In the genomic region with DNA sequence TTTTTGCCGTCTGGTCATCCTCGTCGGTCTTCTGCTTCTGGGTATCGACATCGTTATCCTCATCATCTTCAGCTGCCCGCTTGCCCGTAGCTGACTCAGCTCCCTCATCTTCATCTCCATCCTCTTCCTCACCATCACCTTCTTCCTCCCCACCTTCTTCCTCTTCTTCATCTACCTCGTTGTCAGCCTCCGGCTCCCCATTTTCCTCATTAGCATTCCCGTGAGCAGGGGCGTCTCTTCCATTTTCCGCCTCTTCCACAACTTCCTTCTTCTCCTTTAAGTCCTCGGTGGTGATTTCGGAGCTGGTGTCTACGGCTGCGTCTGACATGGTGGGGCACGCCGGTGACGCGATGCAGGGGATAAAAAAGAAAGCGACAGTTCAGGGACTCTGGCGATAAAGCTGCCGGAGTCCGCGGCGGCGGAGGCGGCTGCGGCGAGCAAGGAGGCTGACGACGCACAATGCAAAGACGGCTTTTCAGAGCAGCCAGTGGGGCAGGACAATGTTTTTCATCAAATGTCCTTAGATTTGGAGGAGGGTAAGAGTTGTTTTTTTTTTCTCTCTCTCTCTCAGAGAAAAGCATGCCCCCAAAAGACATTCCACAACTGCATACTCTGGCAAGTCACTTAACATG, we compare ENCODE assay signal across 11 cellular contexts. TPM values are rescaled to one million over a fixed set of nuclear protein-coding genes. Genes with fewer than 3 reads are reported as not detected.
DNase-seq lines count a peak whose midpoint lies in the region; ATAC-seq and TF ChIP-seq lines count a peak whose summit lies in the region.
"Not testable (repeated sequence)": the region's sequence is repeated elsewhere in the genome, so short reads cannot be mapped to it uniquely, and the experiment has no call there.
"Had no signal": no experiment of that assay in that cellular context is flagged by ENCODE, and none has a peak within 500 bp of the region (broad histone marks: within the 10 kb centered on the region; RNA-seq: fewer than 3 reads in every experiment).

No MANE protein-coding gene starts in this region.

- in situ Hi-C loops in Panc1 (cut with HindIII; ENCODE audit: low pct_unique_long_range_greater_than_20kb, low sequenced_read_pairs) = not testable (repeated sequence)

- H3K79me2 ChIP-seq in fibroblast of lung (ENCODE audit: control insufficient read depth, insufficient read depth, low read length) = not testable (repeated sequence)

- POLR2A ChIA-PET in CD8-positive, alpha-beta T cell (lab: Charles Lee) = interaction anchor here (0.6 kb wide), 1 partner anchor 330 kb away, joined by 3 read pairs; no protein-coding TSS in a partner anchor
- POLR2A ChIA-PET in Panc1 (lab: Charles Lee) = not testable (repeated sequence)

- not testable (repeated sequence) for H2AFZ ChIP-seq in fibroblast of lung (ENCODE audit: low read length)

- TF ChIP-seq CTCF in CD8-positive, alpha-beta T cell (IDR thresholded peaks at IDR 0.05); Panc1 (IDR thresholded peaks at IDR 0.05); fibroblast of lung (conservative IDR thresholded peaks at IDR 0.05 in 1 of 2, IDR thresholded peaks at IDR 0.05 in 1 of 2; ENCODE audit: low read depth in 1 of 2, low read length in 2 of 2); stomach (IDR thresholded peaks at IDR 0.05): not testable (repeated sequence)

- TF ChIP-seq EP300 in stomach (IDR thresholded peaks at IDR 0.05) = not testable (repeated sequence)

- H3K4me1 ChIP-seq in CD8-positive, alpha-beta T cell (ENCODE audit: insufficient read depth, low read length); Panc1 (ENCODE audit: control insufficient read depth, insufficient read depth, low read length); fibroblast of lung (ENCODE audit: control insufficient read depth, extremely low read depth, insufficient read depth, low read length); stomach: not testable (repeated sequence)

- not testable (repeated sequence) for BruUV-seq in Panc1 (replicated peaks; lab: Mats Ljungman, UMichigan)

- H3K4me3 ChIP-seq in CD8-positive, alpha-beta T cell (ENCODE audit: low read depth, low read length) = peak overlapping the region; percentile 40
- peak overlapping the region; percentile 22 to 33; a peak in 3 of 4 replicates for H3K4me3 ChIP-seq in Panc1 (ENCODE audit: low read depth in 2 of 2, low read length in 2 of 2)
- peak overlapping the region in 3 of 4 experiments; percentile 19 to 50 (median 48) for H3K4me3 ChIP-seq in fibroblast of lung (replicated peaks in 1 of 4; ENCODE audit: control extremely low read depth in 1 of 4, insufficient read depth in 1 of 4, low read depth in 3 of 4, low read length in 4 of 4)
- peak overlapping the region; percentile 27 to 46 (median 38) for H3K4me3 ChIP-seq in stomach

- peak in 6 of 7 experiments; percentile 7 to 65 (median 36) for DNase-seq in CD8-positive, alpha-beta T cell
- not testable (repeated sequence) for DNase-seq in Panc1 (ENCODE audit: low read depth, low spot score); stomach
- DNase-seq in activated CD8-positive, alpha-beta memory T cell treated with anti-CD3 and anti-CD28 coated beads for 48 hours (ENCODE audit: low read depth in 2 of 3, low spot score in 2 of 3) = peak; percentile 5 to 25 (median 21)
- DNase-seq in amniotic epithelial cell (ENCODE audit: low read depth) = peak; percentile 1
- DNase-seq in fibroblast of lung (ENCODE audit: low read depth in 2 of 2) = peak; percentile 3 to 5
- peak; percentile 15 for DNase-seq in mucosa of gallbladder (ENCODE audit: low spot score)
- DNase-seq in stimulated activated CD4-positive, alpha-beta T cell treated with anti-CD3 and anti-CD28 coated beads, Interleukin-12 subunit alpha, Interleukin-12 subunit beta, amount 100 ng/mL, for 48 hours (ENCODE audit: low read depth in 2 of 3, low spot score in 1 of 3) = peak in 2 of 3 donors; percentile 15 to 34

- peaks cover 17% of the 10 kb centered on the region for H3K4me1 Mint-ChIP-seq in CD8-positive, alpha-beta T cell (ENCODE audit: low read depth)

- 16 to 36% (median 27%) methylated on average over 22 to 33 of the region's 33 CpGs for WGBS in stomach, 5 donors

- H3K27me3 Mint-ChIP-seq in CD8-positive, alpha-beta T cell (ENCODE audit: low read depth) = not testable (repeated sequence)

- H3K27me3 ChIP-seq in CD8-positive, alpha-beta T cell (ENCODE audit: insufficient read depth, low read length); fibroblast of lung (ENCODE audit: control insufficient read depth, insufficient read depth, low read length); stomach: not testable (repeated sequence)
- H3K27me3 ChIP-seq in Panc1 (ENCODE audit: control insufficient read depth, insufficient read depth, low read length) = peaks cover 22% of the 10 kb centered on the region

- not testable (repeated sequence) for H3K9ac ChIP-seq in fibroblast of lung (ENCODE audit: insufficient read depth, low read length)

- peak; percentile 70 for ATAC-seq in CD8-positive, alpha-beta T cell
- ATAC-seq in Panc1 = not testable (repeated sequence)

- peak overlapping the region; percentile 91 for H3K27ac Mint-ChIP-seq in CD8-positive, alpha-beta T cell

- H3K4me2 ChIP-seq in fibroblast of lung (ENCODE audit: extremely low read depth, insufficient read depth, low read length) = peak overlapping the region; percentile 66

- H3K4me3 Mint-ChIP-seq in CD8-positive, alpha-beta T cell = peak overlapping the region; percentile 89

- H3K36me3 Mint-ChIP-seq in CD8-positive, alpha-beta T cell = not testable (repeated sequence)

- CTCF ChIA-PET in CD8-positive, alpha-beta T cell (lab: Charles Lee); Panc1 (lab: Charles Lee): not testable (repeated sequence)

- H4K20me1 ChIP-seq in fibroblast of lung (ENCODE audit: control insufficient read depth, extremely low read depth, insufficient read depth, low read length) = not testable (repeated sequence)

- not testable (repeated sequence) for H3K36me3 ChIP-seq in CD8-positive, alpha-beta T cell (ENCODE audit: insufficient read depth, low read length); Panc1 (ENCODE audit: control insufficient read depth, insufficient read depth, low read length); fibroblast of lung (ENCODE audit: control insufficient read depth, insufficient read depth, low read length); stomach

- not testable (repeated sequence) for H3K9me3 Mint-ChIP-seq in CD8-positive, alpha-beta T cell

- H3K9me3 ChIP-seq in CD8-positive, alpha-beta T cell (ENCODE audit: low read length); Panc1 (ENCODE audit: control insufficient read depth, insufficient read depth, low read depth, low read length); fibroblast of lung (ENCODE audit: control insufficient read depth, insufficient read depth, low read depth, low read length); stomach: not testable (repeated sequence)

- intact Hi-C loops in CD8-positive, alpha-beta T cell (cut with DNase I, micrococcal nuclease); Panc1 (cut with micrococcal nuclease; ENCODE audit: unreplicated experiment); stomach (cut with DNase I; ENCODE audit: low total_unique reads): not testable (repeated sequence)

- peak overlapping the region; percentile 28 for H3K27ac ChIP-seq in CD8-positive, alpha-beta T cell (ENCODE audit: low read depth, low read length)
- not testable (repeated sequence) for H3K27ac ChIP-seq in Panc1 (ENCODE audit: low read length); fibroblast of lung (ENCODE audit: insufficient read depth, low read length)
- peak overlapping the region; percentile 14 to 31 (median 28) for H3K27ac ChIP-seq in stomach

- TF ChIP-seq POLR2A in stomach (IDR thresholded peaks at IDR 0.05) = not testable (repeated sequence)

RNA-seq across cellular contexts. Expression of a gene that starts 31.9 kb away (rescaled TPM):
- not detected for total RNA-seq in CD8-positive, alpha-beta T cell
- total RNA-seq in Panc1 (2021; ENCODE audit: unreplicated experiment) (not detected), fibroblast of lung (not detected in 2 replicates), mucosa of gallbladder (0.12 TPM), stomach (not detected)
- polyA plus RNA-seq in Panc1 (2012; ENCODE audit: insufficient read length) = not detected
- polyA plus RNA-seq in fibroblast of lung (not detected in 2 replicates), stomach (under 1 TPM in 1 of 3 donors, not detected in 2; 0.13 TPM)
- not detected in 2 replicates for polyA plus RNA-seq in fibroblast of lung (2012)
- polyA minus RNA-seq in fibroblast of lung (ENCODE audit: low replicate concordance) = not detected in 2 replicates
- total RNA-seq: chondrocyte, thyroid gland had no signal
- polyA plus RNA-seq: neural cell had no signal
